In genomic region chr9:130598188-130598587, GRCh38 we compare ENCODE assay signal across 18 cellular contexts.
"Had no signal": no experiment of that assay in that cellular context is flagged by ENCODE, and none has a peak within 500 bp of the region (broad histone marks: within the 10 kb centered on the region; RNA-seq: fewer than 3 reads in every experiment).

No MANE protein-coding gene starts in this region.

- DNase-seq: effector CD4-positive, alpha-beta T cell; endodermal cell; erythroblast; foreskin keratinocyte; left colon; mucosa of descending colon; naive thymus-derived CD8-positive, alpha-beta T cell; sigmoid colon; stimulated activated CD4-positive, alpha-beta T cell treated with anti-CD3 and anti-CD28 coated beads, Interleukin-2, amount 100 ng/mL, for 24 hours; stimulated activated CD4-positive, alpha-beta T cell treated with anti-CD3 and anti-CD28 coated beads, Interleukin-4, amount 100 ng/mL, for 4 hours; stimulated activated naive B cell treated with anti-CD40 and anti-IgM and Interleukin-4, amounts not matched to agents 10 μg/mL and 1 μg/mL and 100 μg/mL, for 72 hours; stimulated activated naive CD8-positive, alpha-beta T cell treated with anti-CD3 and anti-CD28 coated beads, Interleukin-15, amount 100 ng/mL, for 72 hours; substantia nigra; trophoblast cell had no signal

- H3K4me3 ChIP-seq: coronary artery, mucosa of descending colon, sigmoid colon, skin epidermis, thoracic aorta had no signal

- H3K9me3 ChIP-seq: mucosa of descending colon, neutrophil, sigmoid colon, thoracic aorta had no signal

- H3K4me3 Mint-ChIP-seq: endodermal cell; naive thymus-derived CD8-positive, alpha-beta T cell; stimulated activated naive B cell treated with anti-CD40 and anti-IgM and Interleukin-4, amounts not matched to agents 10 μg/mL and 1 μg/mL and 100 μg/mL, for 72 hours; stimulated activated naive CD8-positive, alpha-beta T cell treated with anti-CD3 and anti-CD28 coated beads, Interleukin-15, amount 100 ng/mL, for 72 hours had no signal

- ATAC-seq: foreskin keratinocyte; left colon; mucosa of descending colon; naive thymus-derived CD8-positive, alpha-beta T cell; stimulated activated naive B cell treated with anti-CD40 and anti-IgM and Interleukin-4, amounts not matched to agents 10 μg/mL and 1 μg/mL and 100 μg/mL, for 72 hours; stimulated activated naive CD8-positive, alpha-beta T cell treated with anti-CD3 and anti-CD28 coated beads, Interleukin-15, amount 100 ng/mL, for 72 hours had no signal

- H3K9me3 Mint-ChIP-seq: endodermal cell; naive thymus-derived CD8-positive, alpha-beta T cell; stimulated activated naive B cell treated with anti-CD40 and anti-IgM and Interleukin-4, amounts not matched to agents 10 μg/mL and 1 μg/mL and 100 μg/mL, for 72 hours; stimulated activated naive CD8-positive, alpha-beta T cell treated with anti-CD3 and anti-CD28 coated beads, Interleukin-15, amount 100 ng/mL, for 72 hours had no signal

- H3K27me3 ChIP-seq: foreskin keratinocyte, neutrophil, sigmoid colon had no signal

- H3K4me1 Mint-ChIP-seq: stimulated activated naive CD8-positive, alpha-beta T cell treated with anti-CD3 and anti-CD28 coated beads, Interleukin-15, amount 100 ng/mL, for 72 hours had no signal

- H3K4me1 ChIP-seq: foreskin keratinocyte, sigmoid colon had no signal

- H3K27ac ChIP-seq: coronary artery, foreskin keratinocyte, neutrophil, sigmoid colon, skin epidermis, thoracic aorta had no signal

- H3K27ac Mint-ChIP-seq: naive thymus-derived CD8-positive, alpha-beta T cell; stimulated activated naive B cell treated with anti-CD40 and anti-IgM and Interleukin-4, amounts not matched to agents 10 μg/mL and 1 μg/mL and 100 μg/mL, for 72 hours; stimulated activated naive CD8-positive, alpha-beta T cell treated with anti-CD3 and anti-CD28 coated beads, Interleukin-15, amount 100 ng/mL, for 72 hours had no signal

- H3K27me3 Mint-ChIP-seq: naive thymus-derived CD8-positive, alpha-beta T cell; stimulated activated naive B cell treated with anti-CD40 and anti-IgM and Interleukin-4, amounts not matched to agents 10 μg/mL and 1 μg/mL and 100 μg/mL, for 72 hours; stimulated activated naive CD8-positive, alpha-beta T cell treated with anti-CD3 and anti-CD28 coated beads, Interleukin-15, amount 100 ng/mL, for 72 hours had no signal
